Comparison of ENCODE assay signal across 17 cellular contexts in genomic region chr6:5388319-5388718, GRCh38.
DNase-seq lines count a peak whose midpoint lies in the region; ATAC-seq and TF ChIP-seq lines count a peak whose summit lies in the region.
"Had no signal": no experiment of that assay in that cellular context is flagged by ENCODE, and none has a peak within 500 bp of the region (broad histone marks: within the 10 kb centered on the region; RNA-seq: fewer than 3 reads in every experiment).

No MANE protein-coding gene starts in this region.

- no peaks in the 10 kb centered on the region for H3K9me3 ChIP-seq in left lung
- H3K9me3 ChIP-seq: BLaER1 treated with 17β-estradiol and CSF1 and Interleukin-3, amounts not matched to agents 10 nM and 100 nM; Caco-2; HAP-1 had no signal

- intact Hi-C loops in left lung (cut with DNase I) = no loop called here

- H3K27ac Mint-ChIP-seq in osteocyte (ENCODE audit: unreplicated experiment) = no peak overlapping the region
- H3K27ac Mint-ChIP-seq: B cell; CD4-positive, alpha-beta T cell; IgD-negative memory B cell had no signal

- H3K4me3 Mint-ChIP-seq in osteocyte (ENCODE audit: unreplicated experiment) = no peak overlapping the region
- H3K4me3 Mint-ChIP-seq: B cell; CD4-positive, alpha-beta T cell; IgD-negative memory B cell had no signal

- H3K27ac ChIP-seq in left lung = no peak overlapping the region
- H3K27ac ChIP-seq: BLaER1 treated with 17β-estradiol and CSF1 and Interleukin-3, amounts not matched to agents 10 nM and 100 nM; GM23248 had no signal

- DNase-seq in AG10803 (ENCODE audit: low read depth) = no peak
- peak; percentile 13 for DNase-seq in SK-MEL-5 (ENCODE audit: low read depth, low spot score)
- DNase-seq in osteocyte (ENCODE audit: extremely low spot score, unreplicated experiment) = no peak
- no peak for DNase-seq in left lung
- no peak for DNase-seq in NK-92 (lab: John Stamatoyannopoulos, UW; ENCODE audit: unreplicated experiment)
- no peak for DNase-seq in NCI-H2029 (lab: John Stamatoyannopoulos, UW)
- no peak for DNase-seq in SW480 (ENCODE audit: low spot score)
- DNase-seq: 8988T; Caco-2; CD4-positive, alpha-beta T cell had no signal

- ATAC-seq in left lung = no peak
- ATAC-seq: HepG2 had no signal

- H3K4me1 Mint-ChIP-seq in osteocyte (ENCODE audit: unreplicated experiment) = no peaks in the 10 kb centered on the region
- H3K4me1 Mint-ChIP-seq: B cell had no signal

- no peaks in the 10 kb centered on the region for H3K36me3 ChIP-seq in left lung
- H3K36me3 ChIP-seq: BLaER1 treated with 17β-estradiol and CSF1 and Interleukin-3, amounts not matched to agents 10 nM and 100 nM; HAP-1 had no signal

- H3K27me3 ChIP-seq in left lung = no peaks in the 10 kb centered on the region
- H3K27me3 ChIP-seq: BLaER1 treated with 17β-estradiol and CSF1 and Interleukin-3, amounts not matched to agents 10 nM and 100 nM had no signal

- TF ChIP-seq CTCF in AG10803 (conservative IDR thresholded peaks at IDR 0.05; ENCODE audit: low read length) (0 out of 2 replicates have a peak, but pooled peaks have one; percentile 3), LNCAP (IDR thresholded peaks at IDR 0.05) (peak; percentile 29), osteocyte (IDR thresholded peaks at IDR 0.05) (peak; percentile 14), left lung (IDR thresholded peaks at IDR 0.05) (no peak)

- no peaks in the 10 kb centered on the region for H3K36me3 Mint-ChIP-seq in osteocyte (ENCODE audit: unreplicated experiment)

- no peaks in the 10 kb centered on the region for H3K9me3 Mint-ChIP-seq in osteocyte (ENCODE audit: unreplicated experiment)
- H3K9me3 Mint-ChIP-seq: CD4-positive, alpha-beta T cell; IgD-negative memory B cell had no signal

- no peaks in the 10 kb centered on the region for H3K4me1 ChIP-seq in left lung
- H3K4me1 ChIP-seq: BLaER1 treated with 17β-estradiol and CSF1 and Interleukin-3, amounts not matched to agents 10 nM and 100 nM; Caco-2; HAP-1 had no signal

- H3K4me3 ChIP-seq in AG10803 (ENCODE audit: low read length) (no peak overlapping the region), left lung (no peak overlapping the region)
- H3K4me3 ChIP-seq: BLaER1 treated with 17β-estradiol and CSF1 and Interleukin-3, amounts not matched to agents 10 nM and 100 nM; GM23248; HAP-1 had no signal

- in situ Hi-C loops in SK-MEL-5 (cut with HindIII; ENCODE audit: low pct_unique_long_range_greater_than_20kb, low sequenced_read_pairs) = no loop called here

- no peaks in the 10 kb centered on the region for H3K27me3 Mint-ChIP-seq in osteocyte (ENCODE audit: unreplicated experiment)
- H3K27me3 Mint-ChIP-seq: B cell; CD4-positive, alpha-beta T cell; IgD-negative memory B cell had no signal

Comparison
In these comparisons a context has a peak if more than half of its experiments do, and no peak if none do; other contexts are left out.
1. CTCF ChIP-seq: peak in AG10803 (single experiment), LNCAP (single experiment) and osteocyte (single experiment); none in left lung (0 of 2).